Comparison of ENCODE assay signal across 9 cellular contexts in the genomic region with DNA sequence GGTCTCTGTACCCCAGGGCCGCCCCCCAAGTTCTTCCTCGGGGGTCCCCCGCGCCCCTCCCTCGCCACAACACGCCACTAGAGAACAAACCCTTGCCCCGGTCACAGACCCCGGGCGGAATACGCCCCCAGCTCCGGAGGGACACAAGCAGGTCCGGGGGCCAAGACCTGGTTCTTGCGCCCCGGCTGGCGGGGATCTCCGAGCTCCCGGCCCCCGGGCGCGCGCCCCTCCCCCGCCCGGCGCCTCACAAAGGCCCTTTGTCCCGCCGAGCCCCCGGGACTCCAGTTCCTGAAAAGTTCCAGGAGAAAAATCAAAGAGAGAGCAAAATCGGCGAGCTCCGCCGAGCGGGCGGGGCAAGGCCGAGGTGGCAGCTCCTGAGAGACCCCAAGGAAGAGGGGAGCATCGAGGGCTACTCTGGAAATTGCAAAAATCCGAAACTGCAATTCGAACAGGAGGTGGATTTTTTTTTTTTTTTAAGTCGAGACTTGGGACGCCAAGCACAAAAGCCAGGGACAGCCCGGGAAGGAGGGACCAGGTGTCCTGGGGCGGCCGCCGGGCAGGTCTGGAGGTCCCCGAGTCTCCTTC. TPM values are rescaled to one million over a fixed set of nuclear protein-coding genes. Genes with fewer than 3 reads are reported as not detected.
DNase-seq lines count a peak whose midpoint lies in the region; ATAC-seq, FAIRE-seq and TF ChIP-seq lines count a peak whose summit lies in the region.
"Had no signal": no experiment of that assay in that cellular context is flagged by ENCODE, and none has a peak within 500 bp of the region (broad histone marks: within the 10 kb centered on the region; RNA-seq: fewer than 3 reads in every experiment).

No MANE protein-coding gene starts in this region.

- H3K4me1 ChIP-seq in NT2/D1 (ENCODE audit: insufficient read depth, insufficient read length): peaks cover 18% of the 10 kb centered on the region

- peaks cover 31% of the 10 kb centered on the region for H3K36me3 Mint-ChIP-seq in nephron progenitor cell (ENCODE audit: low read depth)

- FAIRE-seq in GM12891 (lab: Jason Lieb, UNC): no peak
- FAIRE-seq: islet of Langerhans had no signal

- no peaks in the 10 kb centered on the region for H3K9me3 ChIP-seq in NT2/D1 (ENCODE audit: insufficient read depth, low read length)

- no peaks in the 10 kb centered on the region for H3K27me3 Mint-ChIP-seq in nephron progenitor cell (ENCODE audit: low read depth, poor library complexity)

- TF ChIP-seq CTCF in epithelial cell of proximal tubule (conservative IDR thresholded peaks at IDR 0.05; ENCODE audit: low read depth, low read length) (no peak), nephron progenitor cell (IDR thresholded peaks at IDR 0.05) (no peak)

- H3K4me3 Mint-ChIP-seq in nephron progenitor cell: peak overlapping the region; percentile 93

- no peak for TF ChIP-seq POLR2A in GM12891 (IDR thresholded peaks at IDR 0.05; ENCODE audit: low read depth, low read length)

- peaks cover 25% of the 10 kb centered on the region for H3K4me1 Mint-ChIP-seq in nephron progenitor cell

- no peaks in the 10 kb centered on the region for H3K9me3 Mint-ChIP-seq in nephron progenitor cell

- DNase-seq in C1 segment of cervical spinal cord (lab: John Stamatoyannopoulos, UW): peak in 10 of 14 donors; percentile 37 to 79 (median 55)
- no peak for DNase-seq in NT2/D1 (ENCODE audit: low read depth, low spot score)
- DNase-seq in epithelial cell of proximal tubule (ENCODE audit: low read depth): no peak
- DNase-seq in nephron progenitor cell: peak; percentile 43
- no peak for DNase-seq in NCI-H1417 (lab: John Stamatoyannopoulos, UW)
- DNase-seq in GM12891 (ENCODE audit: insufficient read length, low spot score): no peak

- H3K27me3 ChIP-seq in NT2/D1 (ENCODE audit: insufficient read depth, insufficient read length): peaks cover 72% of the 10 kb centered on the region

- H3K27ac Mint-ChIP-seq in nephron progenitor cell: peak overlapping the region; percentile 90

- H3K9ac ChIP-seq in NT2/D1 (ENCODE audit: insufficient read length, low read depth): peak overlapping the region; percentile 70

- no peak for ATAC-seq in HG03439 (IDR thresholded peaks at IDR 0.05; ENCODE audit: unreplicated experiment)
- no peak for ATAC-seq in GM21528 (IDR thresholded peaks at IDR 0.05; ENCODE audit: low FRiP score, unreplicated experiment)

- H3K4me3 ChIP-seq in NT2/D1 (ENCODE audit: insufficient read length, low read depth) (peak overlapping the region; percentile 24), epithelial cell of proximal tubule (ENCODE audit: low read depth, low read length) (peak overlapping the region; percentile 97)

- no peaks in the 10 kb centered on the region for H3K36me3 ChIP-seq in NT2/D1 (ENCODE audit: insufficient read depth, insufficient read length, low read length)

TF ChIP-seq in GM12891, 5 proteins besides CTCF, POLR2A, EP300 and RAD21:
- TF ChIP-seq POU2F2 (IDR thresholded peaks at IDR 0.05; ENCODE audit: low read depth, low read length) (no peak), PAX5 (IDR thresholded peaks at IDR 0.05; ENCODE audit: insufficient read depth, low read length, severe bottlenecking) (no peak), POLR2AphosphoS5 (IDR thresholded peaks at IDR 0.05; ENCODE audit: low read depth, low read length) (no peak), TAF1 (IDR thresholded peaks at IDR 0.05; ENCODE audit: low read depth, low read length) (no peak)
TF ChIP-seq in GM12891: peak in this region for 0.

RNA-seq across cellular contexts. Expression of a gene that starts 4.0 kb away (rescaled TPM):
- 17.4 and 34.3 TPM in 2 replicates for total RNA-seq in epithelial cell of proximal tubule
- 14.7 TPM for polyA plus RNA-seq in GM12891 (2012; ENCODE audit: low read depth, missing spikeins)

Comparison
In these comparisons a context has a peak if more than half of its experiments do, and no peak if none do; other contexts are left out.
1. DNase-seq: peak in C1 segment of cervical spinal cord (10 of 14) and nephron progenitor cell (single experiment); none in NT2/D1 (single experiment), epithelial cell of proximal tubule (single experiment), NCI-H1417 (0 of 3) and GM12891 (single experiment).